In the genomic region with DNA sequence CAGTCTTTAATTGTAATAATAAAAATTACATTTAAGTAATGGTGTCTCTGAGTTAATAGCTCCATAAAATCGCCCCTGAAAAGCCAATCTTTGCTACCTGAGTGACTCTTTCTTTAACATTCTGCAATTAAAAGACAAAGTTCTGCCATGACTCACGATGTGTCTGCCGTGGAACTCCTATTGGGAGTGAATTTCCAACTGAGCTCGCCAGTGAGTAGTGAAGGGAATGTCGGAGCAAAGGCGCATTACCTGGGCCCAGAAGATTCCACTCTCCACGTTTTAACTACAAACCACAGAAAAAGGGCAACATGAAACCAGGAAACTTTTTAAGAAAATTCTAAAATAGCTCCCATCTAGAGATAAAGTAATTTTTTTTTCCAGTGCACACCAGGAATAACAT, we compare ENCODE assay signal across 24 cellular contexts. TPM values are rescaled to one million over a fixed set of nuclear protein-coding genes. Genes with fewer than 3 reads are reported as not detected.
"Had no signal": no experiment of that assay in that cellular context is flagged by ENCODE, and none has a peak within 500 bp of the region (broad histone marks: within the 10 kb centered on the region; RNA-seq: fewer than 3 reads in every experiment).

No MANE protein-coding gene starts in this region.

- H3K4me3 Mint-ChIP-seq: dendritic cell treated with granulocyte-macrophage colony-stimulating factor and Interleukin-4, amounts not matched to agents 40 ng/mL and 50 ng/mL, for 4 days; immature natural killer cell; natural killer cell; stimulated activated effector memory CD8-positive, alpha-beta T cell treated with anti-CD3 and anti-CD28 coated beads, Interleukin-12 subunit alpha, Interleukin-12 subunit beta, amount 100 ng/mL, for 72 hours; type B pancreatic cell had no signal

- H3K36me3 ChIP-seq: esophagus squamous epithelium, heart right ventricle, pancreas, right atrium auricular region, thyroid gland had no signal

- H3K9me3 Mint-ChIP-seq: dendritic cell treated with granulocyte-macrophage colony-stimulating factor and Interleukin-4, amounts not matched to agents 40 ng/mL and 50 ng/mL, for 4 days; immature natural killer cell; natural killer cell; stimulated activated effector memory CD8-positive, alpha-beta T cell treated with anti-CD3 and anti-CD28 coated beads, Interleukin-12 subunit alpha, Interleukin-12 subunit beta, amount 100 ng/mL, for 72 hours; type B pancreatic cell had no signal

- H3K9me3 ChIP-seq: esophagus squamous epithelium, heart right ventricle, pancreas, right atrium auricular region, stomach, thyroid gland had no signal

- FAIRE-seq: endothelial cell of umbilical vein had no signal

- ATAC-seq: heart right ventricle; left lobe of liver; natural killer cell; pancreas; sciatic nerve; stimulated activated effector memory CD8-positive, alpha-beta T cell treated with anti-CD3 and anti-CD28 coated beads, Interleukin-12 subunit alpha, Interleukin-12 subunit beta, amount 100 ng/mL, for 72 hours had no signal

- H3K27me3 ChIP-seq: pancreas, thyroid gland had no signal

- H3K27ac Mint-ChIP-seq: dendritic cell treated with granulocyte-macrophage colony-stimulating factor and Interleukin-4, amounts not matched to agents 40 ng/mL and 50 ng/mL, for 4 days; immature natural killer cell; natural killer cell; stimulated activated effector memory CD8-positive, alpha-beta T cell treated with anti-CD3 and anti-CD28 coated beads, Interleukin-12 subunit alpha, Interleukin-12 subunit beta, amount 100 ng/mL, for 72 hours had no signal

- DNase-seq: central memory CD4-positive, alpha-beta T cell; effector memory CD4-positive, alpha-beta T cell; esophagus squamous epithelium; foreskin melanocyte; glutamatergic neuron; heart right ventricle; hypothalamus; immature natural killer cell; kidney glomerular epithelial cell; mesenchymal stem cell; natural killer cell; pancreas; stimulated activated CD4-positive, alpha-beta T cell treated with anti-CD3 and anti-CD28 coated beads, Interleukin-2, amount 100 ng/mL, for 24 hours; stimulated activated CD4-positive, alpha-beta T cell treated with anti-CD3 and anti-CD28 coated beads, Interleukin-4, amount 100 ng/mL, for 24 hours; stimulated activated naive CD4-positive, alpha-beta T cell treated with Interleukin-2 at 50 U/mL for 16 hours; stomach; thyroid gland had no signal

- H3K4me1 Mint-ChIP-seq: natural killer cell; stimulated activated effector memory CD8-positive, alpha-beta T cell treated with anti-CD3 and anti-CD28 coated beads, Interleukin-12 subunit alpha, Interleukin-12 subunit beta, amount 100 ng/mL, for 72 hours had no signal

- H3K36me3 Mint-ChIP-seq: natural killer cell; stimulated activated effector memory CD8-positive, alpha-beta T cell treated with anti-CD3 and anti-CD28 coated beads, Interleukin-12 subunit alpha, Interleukin-12 subunit beta, amount 100 ng/mL, for 72 hours; type B pancreatic cell had no signal

- H3K27ac ChIP-seq: esophagus squamous epithelium, heart right ventricle, pancreas, right atrium auricular region, stomach, thyroid gland had no signal

- H3K4me3 ChIP-seq: esophagus squamous epithelium, heart right ventricle, pancreas, right atrium auricular region, stomach, thyroid gland had no signal

RNA-seq across cellular contexts. Expression of a gene that starts 36.9 kb away (rescaled TPM):
- total RNA-seq: endothelial cell of umbilical vein had no signal
